Comparison of ENCODE assay signal across 8 cellular contexts in genomic region chr17:48728232-48729231, GRCh38. TPM values are rescaled to one million over a fixed set of nuclear protein-coding genes. Genes with fewer than 3 reads are reported as not detected.
A peak's percentile ranks its signal among the peaks of the same experiment; 100 is the strongest.
DNase-seq lines count a peak whose midpoint lies in the region; ATAC-seq and TF ChIP-seq lines count a peak whose summit lies in the region.

Gene HOXB13, minus strand, starts transcription at chr17:48728750. Its CDS starts 157 bp downstream, at chr17:48728593.

- H3K4me3 Mint-ChIP-seq in activated naive CD4-positive, alpha-beta T cell treated with anti-CD3 and anti-CD28 coated beads, Interleukin-2, amount 10 ng/mL, durations not matched to agents 7 days and 5 days, result peak within 1 kb of the TSS; percentile 19

- H3K27me3 Mint-ChIP-seq in activated naive CD4-positive, alpha-beta T cell treated with anti-CD3 and anti-CD28 coated beads, Interleukin-2, amount 10 ng/mL, durations not matched to agents 7 days and 5 days, result peaks cover 99% of the 10 kb centered on the region

- no peaks in the 10 kb centered on the region for H3K9me3 Mint-ChIP-seq in activated naive CD4-positive, alpha-beta T cell treated with anti-CD3 and anti-CD28 coated beads, Interleukin-2, amount 10 ng/mL, durations not matched to agents 7 days and 5 days

- TF ChIP-seq CTCF in transverse colon (IDR thresholded peaks at IDR 0.05), result no peak

- no peak within 1 kb of the TSS for H3K27ac Mint-ChIP-seq in activated naive CD4-positive, alpha-beta T cell treated with anti-CD3 and anti-CD28 coated beads, Interleukin-2, amount 10 ng/mL, durations not matched to agents 7 days and 5 days

- ATAC-seq in left colon (peak; percentile 73), GM18858 (IDR thresholded peaks at IDR 0.05; ENCODE audit: unreplicated experiment) (no peak), GM18519 (IDR thresholded peaks at IDR 0.05; ENCODE audit: low FRiP score, unreplicated experiment) (no peak), HG03354 (IDR thresholded peaks at IDR 0.05; ENCODE audit: poor library complexity, severe bottlenecking, unreplicated experiment) (no peak)

- DNase-seq in G401 (ENCODE audit: low spot score) (peak; percentile 55), NCI-H2227 treated with DMSO at 0.1 percent for 48 hours (lab: John Stamatoyannopoulos, UW) (peak; percentile 38), left colon (peak; percentile 89 to 93), transverse colon (peak; percentile 73)
- peak; percentile 40 for DNase-seq in activated naive CD4-positive, alpha-beta T cell treated with anti-CD3 and anti-CD28 coated beads, Interleukin-2, amount 10 ng/mL, durations not matched to agents 7 days and 5 days

- H3K4me1 Mint-ChIP-seq in activated naive CD4-positive, alpha-beta T cell treated with anti-CD3 and anti-CD28 coated beads, Interleukin-2, amount 10 ng/mL, durations not matched to agents 7 days and 5 days, result peaks cover 34% of the 10 kb centered on the region

- peak; percentile 54 for TF ChIP-seq POLR2A in transverse colon (IDR thresholded peaks at IDR 0.05)

- peak within 1 kb of the TSS in 3 of 4 donors; percentile 15 to 56 (median 51) for H3K4me3 ChIP-seq in transverse colon

- no peaks in the 10 kb centered on the region for H3K36me3 ChIP-seq in transverse colon

- TF ChIP-seq EP300 in transverse colon (IDR thresholded peaks at IDR 0.05; ENCODE audit: low read depth), result no peak

- H3K27me3 ChIP-seq in transverse colon, result peaks cover 100% of the 10 kb centered on the region

- 0 to 8% methylated on average over 11 to 55 of the region's 55 CpGs for WGBS in transverse colon (ENCODE audit: low coverage in 1 of 2), 2 donors

- CTCF ChIA-PET in activated naive CD4-positive, alpha-beta T cell treated with anti-CD3 and anti-CD28 coated beads, Interleukin-2, amount 10 ng/mL, durations not matched to agents 7 days and 5 days (lab: Charles Lee), result interaction anchor here (1.1 kb wide), 1 partner anchor 63 kb away, joined by 3 read pairs; no protein-coding TSS in a partner anchor

- peaks cover 12 to 45% (median 42%) of the 10 kb centered on the region in 4 donors for H3K4me1 ChIP-seq in transverse colon

- in situ Hi-C loops in G401 (cut with HindIII; ENCODE audit: low sequenced_read_pairs) (loop anchor here (5.0 kb wide), 1 partner anchor 39 kb away; no protein-coding TSS in a partner anchor), transverse colon (cut with MboI; ENCODE audit: low pct_ligation_motif_present in 1 of 4, low pct_unique_long_range_greater_than_20kb in 1 of 4, low sequenced_read_pairs in 3 of 4) (no loop called here)

- no peaks in the 10 kb centered on the region for H3K9me3 ChIP-seq in transverse colon

- H3K27ac ChIP-seq in transverse colon, result peak within 1 kb of the TSS in 3 of 4 donors; percentile 10 to 86 (median 70)

- intact Hi-C loops in left colon (cut with DNase I, micrococcal nuclease), result loop anchor here in 1 of 2 donors (5.0 kb wide), 1 partner anchor 64 kb away; no protein-coding TSS in a partner anchor
- intact Hi-C loops in transverse colon (cut with DNase I; ENCODE audit: low total_unique reads), result loop anchor here (10.0 kb wide), 2 partner anchors 146 to 276 kb away; no protein-coding TSS in a partner anchor

- no peaks in the 10 kb centered on the region for H3K36me3 Mint-ChIP-seq in activated naive CD4-positive, alpha-beta T cell treated with anti-CD3 and anti-CD28 coated beads, Interleukin-2, amount 10 ng/mL, durations not matched to agents 7 days and 5 days

RNA-seq across cellular contexts. Expression of gene HOXB13, which starts in this region (rescaled TPM):
- 54.8 and 60.5 TPM in 2 replicates for total RNA-seq in G401 (2014; rRNA removed; shearing (Covaris generic))
- total RNA-seq in left colon (10 to 100 TPM; 39.4 to 88.0 TPM), transverse colon (1 to 10 TPM; 1.2 to 5.7 (median 3.5) TPM)

Comparison
In these comparisons a context has a peak if more than half of its experiments do, and no peak if none do; other contexts are left out.
1. DNase-seq: peak in every context shown above with its lines; median percentile 91 in left colon; 73 in transverse colon; 55 in G401; 40 in activated naive CD4-positive, alpha-beta T cell treated with anti-CD3 and anti-CD28 coated beads, Interleukin-2, amount 10 ng/mL, durations not matched to agents 7 days and 5 days; 38 in NCI-H2227 treated with DMSO at 0.1 percent for 48 hours.